Comparison of ENCODE assay signal across 12 cellular contexts in genomic region chr11:118046051-118046963, GRCh38. TPM values are rescaled to one million over a fixed set of nuclear protein-coding genes. Genes with fewer than 3 reads are reported as not detected.
DNase-seq lines count a peak whose midpoint lies in the region; ATAC-seq and TF ChIP-seq lines count a peak whose summit lies in the region.
"Had no signal": no experiment of that assay in that cellular context is flagged by ENCODE, and none has a peak within 500 bp of the region (broad histone marks: within the 10 kb centered on the region; RNA-seq: fewer than 3 reads in every experiment).

No MANE protein-coding gene starts in this region.

- intact Hi-C loops in spleen (cut with DNase I; ENCODE audit: low total_unique reads) (loop anchor here (5.0 kb wide), 1 partner anchor 94 kb away; no protein-coding TSS in a partner anchor), body of pancreas (cut with DNase I) (no loop called here)

- TF ChIP-seq POLR2A in spleen (IDR thresholded peaks at IDR 0.05) (no peak), body of pancreas (IDR thresholded peaks at IDR 0.05) (no peak)

- H3K9me3 ChIP-seq in spleen (no peaks in the 10 kb centered on the region), body of pancreas (no peaks in the 10 kb centered on the region)
- H3K9me3 ChIP-seq: colonic mucosa, testis had no signal

- H3K36me3 ChIP-seq in spleen (no peaks in the 10 kb centered on the region), body of pancreas (replicated peaks in 1 of 2; ENCODE audit: insufficient read depth in 1 of 2, low read depth in 2 of 2) (no peaks in the 10 kb centered on the region)
- H3K36me3 ChIP-seq: colonic mucosa had no signal

- peak; percentile 72 for DNase-seq in NCI-H2171 treated with DMSO at 0.1 percent for 48 hours (lab: John Stamatoyannopoulos, UW)
- DNase-seq in NCI-H2171 (lab: John Stamatoyannopoulos, UW): no peak
- peak in 4 of 5 donors; percentile 21 to 52 (median 34) for DNase-seq in T-helper 1 cell
- DNase-seq in activated gamma-delta T cell treated with anti-CD3 and anti-CD28 coated beads, Interleukin-2, amount 50 U/mL, for 16 hours (ENCODE audit: low read depth): peak; percentile 20
- DNase-seq in spleen: no peak
- no peak for DNase-seq in body of pancreas
- no peak for DNase-seq in NCI-H1694 treated with DMSO at 0.1 percent for 48 hours (lab: John Stamatoyannopoulos, UW)
- no peak for DNase-seq in iPS-NIHi7 (ENCODE audit: extremely low spot score)
- DNase-seq: colonic mucosa, testis had no signal

- H3K27me3 ChIP-seq in spleen (replicated peaks in 1 of 7) (no peaks in the 10 kb centered on the region), body of pancreas (no peaks in the 10 kb centered on the region)
- H3K27me3 ChIP-seq: colonic mucosa, testis had no signal

- 49 to 67% (median 58%) methylated on average over 5 of the region's 5 CpGs for WGBS in spleen, 5 donors
- WGBS in body of pancreas, 2 donors: 42 to 57% methylated on average over 5 of the region's 5 CpGs

- no peak for ATAC-seq in body of pancreas
- ATAC-seq: WTC11 had no signal

- TF ChIP-seq CTCF in spleen (IDR thresholded peaks at IDR 0.05 in 8 of 11, conservative IDR thresholded peaks at IDR 0.05 in 3 of 11) (no peak), body of pancreas (IDR thresholded peaks at IDR 0.05) (no peak)

- H3K4me3 ChIP-seq in spleen (no peak overlapping the region), body of pancreas (no peak overlapping the region)
- H3K4me3 ChIP-seq: colonic mucosa, testis had no signal

- H3K4me1 ChIP-seq in spleen: peaks cover 0 to 48% (median 20%) of the 10 kb centered on the region in 6 donors
- no peaks in the 10 kb centered on the region for H3K4me1 ChIP-seq in body of pancreas
- H3K4me1 ChIP-seq: colonic mucosa had no signal

- peak overlapping the region in 5 of 8 donors; percentile 28 to 56 (median 38) for H3K27ac ChIP-seq in spleen
- H3K27ac ChIP-seq in body of pancreas: no peak overlapping the region
- H3K27ac ChIP-seq: colonic mucosa, testis had no signal

RNA-seq across cellular contexts. Expression of gene TMPRSS4, which starts 30.6 kb away (rescaled TPM):
- 1 to 10 TPM in 3 of 7 donors, under 1 TPM in 1, not detected in 3; 0.85 to 1.4 (median 1.2) TPM for total RNA-seq in spleen
- under 1 TPM; 0.09 to 0.26 (median 0.21) TPM for polyA plus RNA-seq in spleen
- 1 to 10 TPM in 1 of 2 donors, not detected in 1; 6.5 TPM for total RNA-seq in body of pancreas
- total RNA-seq: LHCN-M2 had no signal

RNA-seq across cellular contexts. Expression of gene SMIM35, which starts 40.5 kb away (rescaled TPM):
- total RNA-seq in spleen: 1 to 10 TPM in 1 of 7 donors, under 1 TPM in 6; 0.20 to 1.3 (median 0.46) TPM
- under 1 TPM; 0.16 to 0.59 (median 0.33) TPM for polyA plus RNA-seq in spleen
- not detected for total RNA-seq in body of pancreas
- total RNA-seq: colonic mucosa, LHCN-M2, WTC11 had no signal

Comparison
In these comparisons a context has a peak if more than half of its experiments do, and no peak if none do; other contexts are left out.
1. DNase-seq: peak in NCI-H2171 treated with DMSO at 0.1 percent for 48 hours (single experiment), T-helper 1 cell (4 of 5) and activated gamma-delta T cell treated with anti-CD3 and anti-CD28 coated beads, Interleukin-2, amount 50 U/mL, for 16 hours (single experiment); none in NCI-H2171 (single experiment), spleen (single experiment), body of pancreas (0 of 4), NCI-H1694 treated with DMSO at 0.1 percent for 48 hours (single experiment) and iPS-NIHi7 (single experiment).
2. H3K27ac ChIP-seq: peak in spleen (5 of 8); none in body of pancreas (0 of 4).